In genomic region chrX:137926090-137926489, GRCh38 we compare ENCODE assay signal across 13 cellular contexts.
A peak's percentile ranks its signal among the peaks of the same experiment; 100 is the strongest.
DNase-seq lines count a peak whose midpoint lies in the region; ATAC-seq, FAIRE-seq and TF ChIP-seq lines count a peak whose summit lies in the region.
"Had no signal": no experiment of that assay in that cellular context is flagged by ENCODE, and none has a peak within 500 bp of the region (broad histone marks: within the 10 kb centered on the region; RNA-seq: fewer than 3 reads in every experiment).

No MANE protein-coding gene starts in this region.

- H3K9me3 ChIP-seq in Loucy (ENCODE audit: insufficient read depth, low read depth, low read length) (no peaks in the 10 kb centered on the region), HepG2 (ENCODE audit: low read length) (no peaks in the 10 kb centered on the region)
- no peaks in the 10 kb centered on the region for H3K9me3 ChIP-seq in CD8-positive, alpha-beta memory T cell (ENCODE audit: low read length)
- H3K9me3 ChIP-seq: right lobe of liver had no signal

- ATAC-seq in HepG2 (no peak), HG03095 (IDR thresholded peaks at IDR 0.05; ENCODE audit: unreplicated experiment) (no peak)
- ATAC-seq: stimulated activated naive B cell treated with anti-CD40 and anti-IgM and Interleukin-4, amounts not matched to agents 10 μg/mL and 1 μg/mL and 100 μg/mL, for 72 hours had no signal

- H2AFZ ChIP-seq in Loucy (ENCODE audit: low read length) (no peak overlapping the region), HepG2 (ENCODE audit: low read length) (no peak overlapping the region)

- no peak for TF ChIP-seq POLR2A in HepG2 (IDR thresholded peaks at IDR 0.05; ENCODE audit: insufficient read depth in 1 of 2, low read depth in 2 of 2, low read length in 2 of 2)

- intact Hi-C loops in HepG2 (cut with micrococcal nuclease; ENCODE audit: unreplicated experiment), result no loop called here

- no peak for FAIRE-seq in HepG2 (lab: Jason Lieb, UNC)
- FAIRE-seq: endothelial cell of umbilical vein had no signal

- H3K4me3 ChIP-seq in Loucy (ENCODE audit: low read length, poor library complexity, severe bottlenecking), result no peak overlapping the region
- no peak overlapping the region for H3K4me3 ChIP-seq in HepG2 (replicated peaks in 1 of 3; ENCODE audit: insufficient read depth in 1 of 3, low read depth in 2 of 3, low read length in 3 of 3)
- H3K4me3 ChIP-seq in CD8-positive, alpha-beta memory T cell (ENCODE audit: low read length), result no peak overlapping the region
- H3K4me3 ChIP-seq: right lobe of liver had no signal

- 0% methylated on average over 1 of the region's 1 CpG for WGBS in HepG2 (ENCODE audit: low lambda C conversion rate)

- no peak overlapping the region for H3K27ac Mint-ChIP-seq in CD8-positive, alpha-beta memory T cell
- H3K27ac Mint-ChIP-seq: activated B cell treated with CpG ODN at 0.5 μM for 24 hours; activated naive CD4-positive, alpha-beta T cell treated with anti-CD3 and anti-CD28 coated beads, Interleukin-2, amount 50 U/mL, for 24 hours; stimulated activated naive B cell treated with anti-CD40 and anti-IgM and Interleukin-4, amounts not matched to agents 10 μg/mL and 1 μg/mL and 100 μg/mL, for 72 hours had no signal

- TF ChIP-seq RAD21 in HepG2 (CRISPR knock-in tag; IDR thresholded peaks at IDR 0.05), result no peak

- no peaks in the 10 kb centered on the region for H3F3A ChIP-seq in Loucy (ENCODE audit: low read depth)

- H3K79me2 ChIP-seq in Loucy (ENCODE audit: insufficient read depth, low read length) (no peaks in the 10 kb centered on the region), HepG2 (ENCODE audit: insufficient read depth, low read length) (no peaks in the 10 kb centered on the region)

- TF ChIP-seq EP300 in HepG2 (IDR thresholded peaks at IDR 0.05; ENCODE audit: low read depth in 2 of 2, low read length in 2 of 2) (no peak), HepG2 (CRISPR knock-in tag; IDR thresholded peaks at IDR 0.05; ENCODE audit: borderline replicate concordance) (no peak)

- H3K9me2 ChIP-seq in Loucy (replicated peaks; ENCODE audit: low read depth, low read length), result no peaks in the 10 kb centered on the region

- H3K27ac ChIP-seq in HepG2 (ENCODE audit: extremely low read length, insufficient read depth, low read length), result no peak overlapping the region
- no peak overlapping the region for H3K27ac ChIP-seq in CD8-positive, alpha-beta memory T cell (ENCODE audit: low read depth, low read length)
- H3K27ac ChIP-seq: right lobe of liver had no signal

- POLR2A ChIA-PET in HepG2 (lab: Yijun Ruan, JAX), result no interaction called here
- POLR2A ChIA-PET in CD8-positive, alpha-beta memory T cell (lab: Charles Lee), result no interaction called here

- H3K4me1 Mint-ChIP-seq in CD8-positive, alpha-beta memory T cell, result no peaks in the 10 kb centered on the region
- H3K4me1 Mint-ChIP-seq: activated B cell treated with CpG ODN at 0.5 μM for 24 hours; activated naive CD4-positive, alpha-beta T cell treated with anti-CD3 and anti-CD28 coated beads, Interleukin-2, amount 50 U/mL, for 24 hours; stimulated activated naive B cell treated with anti-CD40 and anti-IgM and Interleukin-4, amounts not matched to agents 10 μg/mL and 1 μg/mL and 100 μg/mL, for 72 hours had no signal

- no TSS peak for BruUV-seq in HepG2 (replicated peaks; lab: Mats Ljungman, UMichigan)

- H3K4me2 ChIP-seq in Loucy (ENCODE audit: low read depth, low read length, poor library complexity, severe bottlenecking) (no peak overlapping the region), HepG2 (ENCODE audit: low read depth, low read length) (no peak overlapping the region)

- H3K9me3 Mint-ChIP-seq in CD8-positive, alpha-beta memory T cell, result no peaks in the 10 kb centered on the region
- H3K9me3 Mint-ChIP-seq: activated B cell treated with CpG ODN at 0.5 μM for 24 hours; activated naive CD4-positive, alpha-beta T cell treated with anti-CD3 and anti-CD28 coated beads, Interleukin-2, amount 50 U/mL, for 24 hours; stimulated activated naive B cell treated with anti-CD40 and anti-IgM and Interleukin-4, amounts not matched to agents 10 μg/mL and 1 μg/mL and 100 μg/mL, for 72 hours had no signal

- H3K27me3 ChIP-seq in Loucy (ENCODE audit: insufficient read depth, low read length, poor library complexity, severe bottlenecking), result no peaks in the 10 kb centered on the region
- no peaks in the 10 kb centered on the region for H3K27me3 ChIP-seq in HepG2 (ENCODE audit: control insufficient read depth in 1 of 2, insufficient read depth in 2 of 2, low read length in 2 of 2)
- H3K27me3 ChIP-seq in CD8-positive, alpha-beta memory T cell (ENCODE audit: insufficient read depth, low read length, poor library complexity, severe bottlenecking), result no peaks in the 10 kb centered on the region
- H3K27me3 ChIP-seq: right lobe of liver had no signal

- H3K4me1 ChIP-seq in Loucy (ENCODE audit: insufficient read depth, low read length, poor library complexity, severe bottlenecking) (no peaks in the 10 kb centered on the region), HepG2 (ENCODE audit: insufficient read depth, low read length) (no peaks in the 10 kb centered on the region)
- no peaks in the 10 kb centered on the region for H3K4me1 ChIP-seq in CD8-positive, alpha-beta memory T cell (ENCODE audit: insufficient read depth, low read length)
- H3K4me1 ChIP-seq: right lobe of liver had no signal

- CTCF ChIA-PET in HepG2 (lab: Yijun Ruan, JAX; ENCODE audit: low intra/inter-chr PET ratio, low total read pairs), result no interaction called here
- CTCF ChIA-PET in CD8-positive, alpha-beta memory T cell (lab: Charles Lee), result no interaction called here

- no peaks in the 10 kb centered on the region for H4K20me1 ChIP-seq in Loucy (ENCODE audit: insufficient read depth, low read length, poor library complexity, severe bottlenecking)
- H4K20me1 ChIP-seq in HepG2 (ENCODE audit: insufficient read depth, low read length), result no peaks in the 10 kb centered on the region

- no peaks in the 10 kb centered on the region for H3K27me3 Mint-ChIP-seq in CD8-positive, alpha-beta memory T cell
- H3K27me3 Mint-ChIP-seq: activated B cell treated with CpG ODN at 0.5 μM for 24 hours; activated naive CD4-positive, alpha-beta T cell treated with anti-CD3 and anti-CD28 coated beads, Interleukin-2, amount 50 U/mL, for 24 hours; stimulated activated naive B cell treated with anti-CD40 and anti-IgM and Interleukin-4, amounts not matched to agents 10 μg/mL and 1 μg/mL and 100 μg/mL, for 72 hours had no signal

- TF ChIP-seq CTCF in Loucy (conservative IDR thresholded peaks at IDR 0.05; ENCODE audit: low read length), result peak; percentile 45
- TF ChIP-seq CTCF in HepG2 (CRISPR knock-in tag; IDR thresholded peaks at IDR 0.05), result peak; percentile 14; the same call in 1 of the 2 replicates

- DNase-seq in Daoy (ENCODE audit: low read depth) (peak; percentile 9), SK-N-DZ (ENCODE audit: low spot score) (peak; percentile 29), HepG2 (ENCODE audit: low spot score) (no peak), LoVo (ENCODE audit: low spot score) (no peak), NCI-H187 (lab: John Stamatoyannopoulos, UW) (no peak)
- no peak for DNase-seq in CD8-positive, alpha-beta memory T cell
- DNase-seq: activated B cell treated with CpG ODN at 0.5 μM for 24 hours; right lobe of liver; stimulated activated naive B cell treated with anti-CD40 and anti-IgM and Interleukin-4, amounts not matched to agents 10 μg/mL and 1 μg/mL and 100 μg/mL, for 72 hours had no signal

- H3K9ac ChIP-seq in Loucy (ENCODE audit: low read depth, low read length, poor library complexity, severe bottlenecking), result no peak overlapping the region
- H3K9ac ChIP-seq in HepG2 (ENCODE audit: insufficient read depth, low read depth, low read length), result no peak overlapping the region

- no peaks in the 10 kb centered on the region for H3K36me3 Mint-ChIP-seq in CD8-positive, alpha-beta memory T cell
- H3K36me3 Mint-ChIP-seq: activated naive CD4-positive, alpha-beta T cell treated with anti-CD3 and anti-CD28 coated beads, Interleukin-2, amount 50 U/mL, for 24 hours; stimulated activated naive B cell treated with anti-CD40 and anti-IgM and Interleukin-4, amounts not matched to agents 10 μg/mL and 1 μg/mL and 100 μg/mL, for 72 hours had no signal

- H3K36me3 ChIP-seq in Loucy (ENCODE audit: insufficient read depth, low read length) (no peaks in the 10 kb centered on the region), HepG2 (replicated peaks in 1 of 2; ENCODE audit: control insufficient read depth in 1 of 2, insufficient read depth in 2 of 2, low read length in 2 of 2) (no peaks in the 10 kb centered on the region)
- no peaks in the 10 kb centered on the region for H3K36me3 ChIP-seq in CD8-positive, alpha-beta memory T cell (ENCODE audit: insufficient read depth, low read length)
- H3K36me3 ChIP-seq: right lobe of liver had no signal

- in situ Hi-C loops in HepG2 (cut with HindIII; ENCODE audit: extremely low pct_ligation_motif_present, low pct_unique_long_range_greater_than_20kb), result no loop called here

- H3K4me3 Mint-ChIP-seq in CD8-positive, alpha-beta memory T cell, result no peak overlapping the region
- H3K4me3 Mint-ChIP-seq: activated B cell treated with CpG ODN at 0.5 μM for 24 hours; activated naive CD4-positive, alpha-beta T cell treated with anti-CD3 and anti-CD28 coated beads, Interleukin-2, amount 50 U/mL, for 24 hours; stimulated activated naive B cell treated with anti-CD40 and anti-IgM and Interleukin-4, amounts not matched to agents 10 μg/mL and 1 μg/mL and 100 μg/mL, for 72 hours had no signal

TF ChIP-seq in HepG2, 621 proteins besides CTCF, POLR2A, EP300 and RAD21:
- no peak for TF ChIP-seq GABPB1 (CRISPR knock-in tag; IDR thresholded peaks at IDR 0.05)
- TF ChIP-seq STAG1 (CRISPR knock-in tag; IDR thresholded peaks at IDR 0.05), result peak; percentile 50
- TF ChIP-seq ATF4 (CRISPR knock-in tag; IDR thresholded peaks at IDR 0.05), result no peak

Comparison
In these comparisons a context has a peak if more than half of its experiments do, and no peak if none do; other contexts are left out.
1. DNase-seq: peak in Daoy (single experiment) and SK-N-DZ (single experiment); none in HepG2 (single experiment), LoVo (single experiment), NCI-H187 (0 of 2) and CD8-positive, alpha-beta memory T cell (0 of 5).